Comparison of ENCODE assay signal across 10 cellular contexts in genomic region chr1:91684599-91685196, GRCh38.
A peak's percentile ranks its signal among the peaks of the same experiment; 100 is the strongest.
DNase-seq lines count a peak whose midpoint lies in the region; ATAC-seq and TF ChIP-seq lines count a peak whose summit lies in the region.
"Had no signal": no experiment of that assay in that cellular context is flagged by ENCODE, and none has a peak within 500 bp of the region (broad histone marks: within the 10 kb centered on the region; RNA-seq: fewer than 3 reads in every experiment).

No MANE protein-coding gene starts in this region.

- H3K4me1 Mint-ChIP-seq in activated naive CD4-positive, alpha-beta T cell treated with anti-CD3 and anti-CD28 coated beads for 36 hours (ENCODE audit: low read depth), result peaks cover 20% of the 10 kb centered on the region
- peaks cover 14% of the 10 kb centered on the region for H3K4me1 Mint-ChIP-seq in activated T-helper 17 cell treated with anti-CD3 and anti-CD28 coated beads, Interleukin-2, amount 50 U/mL, for 72 hours
- H3K4me1 Mint-ChIP-seq in immature natural killer cell, result peaks cover 81 to 96% of the 10 kb centered on the region in 2 donors

- H3K27ac ChIP-seq in upper lobe of left lung (peak overlapping the region in 3 of 4 donors; percentile 26 to 76 (median 68)), aorta (ENCODE audit: low read depth in 1 of 2, low read length in 2 of 2) (no peak overlapping the region)

- H3K27me3 Mint-ChIP-seq in activated naive CD4-positive, alpha-beta T cell treated with anti-CD3 and anti-CD28 coated beads for 36 hours (ENCODE audit: low read depth), result no peaks in the 10 kb centered on the region
- no peaks in the 10 kb centered on the region for H3K27me3 Mint-ChIP-seq in activated T-helper 17 cell treated with anti-CD3 and anti-CD28 coated beads, Interleukin-2, amount 50 U/mL, for 72 hours
- peaks cover 14 to 45% (median 30%) of the 10 kb centered on the region in 3 donors for H3K27me3 Mint-ChIP-seq in immature natural killer cell (ENCODE audit: low read depth in 3 of 3)
- H3K27me3 Mint-ChIP-seq: activated naive CD4-positive, alpha-beta T cell treated with anti-CD3 and anti-CD28 coated beads, Interleukin-2, amount 50 U/mL, for 24 hours had no signal

- TF ChIP-seq POLR2A in upper lobe of left lung (IDR thresholded peaks at IDR 0.05), result no peak

- peaks cover 4% of the 10 kb centered on the region for H3K36me3 Mint-ChIP-seq in activated naive CD4-positive, alpha-beta T cell treated with anti-CD3 and anti-CD28 coated beads for 36 hours (ENCODE audit: low read depth)
- H3K36me3 Mint-ChIP-seq in activated T-helper 17 cell treated with anti-CD3 and anti-CD28 coated beads, Interleukin-2, amount 50 U/mL, for 72 hours (ENCODE audit: low read depth), result peaks cover 17% of the 10 kb centered on the region
- H3K36me3 Mint-ChIP-seq in immature natural killer cell, result peaks cover 56 to 73% (median 63%) of the 10 kb centered on the region in 3 donors

- CTCF ChIA-PET in activated naive CD4-positive, alpha-beta T cell treated with anti-CD3 and anti-CD28 coated beads for 36 hours (lab: Charles Lee), result interaction anchor here (1.1 to 1.8 kb wide), 3 partner anchors 9 to 201 kb away, joined by 3 to 5 read pairs (median 3); partner anchors contain the start of gene TGFBR3

- H3K4me1 ChIP-seq in upper lobe of left lung, result peaks cover 22 to 56% (median 36%) of the 10 kb centered on the region in 4 donors
- peaks cover 5 to 7% of the 10 kb centered on the region in 2 donors for H3K4me1 ChIP-seq in aorta (ENCODE audit: control insufficient read depth in 1 of 2, insufficient read depth in 2 of 2, low read length in 2 of 2)

- H3K36me3 ChIP-seq in upper lobe of left lung, result peaks cover 0 to 16% (median 3%) of the 10 kb centered on the region in 4 donors
- H3K36me3 ChIP-seq in aorta (ENCODE audit: control insufficient read depth in 1 of 2, insufficient read depth in 2 of 2, low read length in 1 of 2), result no peaks in the 10 kb centered on the region

- H3K4me3 Mint-ChIP-seq in activated naive CD4-positive, alpha-beta T cell treated with anti-CD3 and anti-CD28 coated beads for 36 hours, result peak overlapping the region; percentile 40
- peak overlapping the region; percentile 31 for H3K4me3 Mint-ChIP-seq in activated T-helper 17 cell treated with anti-CD3 and anti-CD28 coated beads, Interleukin-2, amount 50 U/mL, for 72 hours
- H3K4me3 Mint-ChIP-seq in immature natural killer cell, result peak overlapping the region; percentile 69 to 82 (median 78)
- H3K4me3 Mint-ChIP-seq: activated naive CD4-positive, alpha-beta T cell treated with anti-CD3 and anti-CD28 coated beads, Interleukin-2, amount 50 U/mL, for 24 hours had no signal

- peak; percentile 59 for ATAC-seq in activated T-helper 17 cell treated with anti-CD3 and anti-CD28 coated beads, Interleukin-2, amount 50 U/mL, for 72 hours (replicated peaks)
- ATAC-seq in upper lobe of left lung (ENCODE audit: low FRiP score in 2 of 2), result peak in 1 of 2 donors; percentile 32
- ATAC-seq in aorta (ENCODE audit: low FRiP score), result no peak
- ATAC-seq in GM18870 (IDR thresholded peaks at IDR 0.05; ENCODE audit: unreplicated experiment), result no peak

- peak; percentile 66 for DNase-seq in activated naive CD4-positive, alpha-beta T cell treated with anti-CD3 and anti-CD28 coated beads for 36 hours
- no peak for DNase-seq in activated naive CD4-positive, alpha-beta T cell (lab: John Stamatoyannopoulos, UW)
- DNase-seq in immature natural killer cell, result peak; percentile 24 to 38 (median 25)
- no peak for DNase-seq in upper lobe of left lung
- no peak for DNase-seq in aorta
- DNase-seq in GOT3 (lab: John Stamatoyannopoulos, UW), result no peak
- DNase-seq: C1 segment of cervical spinal cord had no signal

- peak overlapping the region; percentile 76 for H3K27ac Mint-ChIP-seq in activated naive CD4-positive, alpha-beta T cell treated with anti-CD3 and anti-CD28 coated beads for 36 hours
- H3K27ac Mint-ChIP-seq in activated T-helper 17 cell treated with anti-CD3 and anti-CD28 coated beads, Interleukin-2, amount 50 U/mL, for 72 hours, result no peak overlapping the region
- H3K27ac Mint-ChIP-seq in immature natural killer cell, result peak overlapping the region; percentile 89 to 96 (median 94)
- H3K27ac Mint-ChIP-seq: activated naive CD4-positive, alpha-beta T cell treated with anti-CD3 and anti-CD28 coated beads, Interleukin-2, amount 50 U/mL, for 24 hours had no signal

- H3K27me3 ChIP-seq in upper lobe of left lung, result no peaks in the 10 kb centered on the region
- no peaks in the 10 kb centered on the region for H3K27me3 ChIP-seq in aorta (ENCODE audit: control insufficient read depth in 1 of 2, insufficient read depth in 2 of 2, low read length in 1 of 2)

- H3K9me3 ChIP-seq in upper lobe of left lung (no peaks in the 10 kb centered on the region), aorta (ENCODE audit: control insufficient read depth, low read length) (no peaks in the 10 kb centered on the region)

- intact Hi-C loops in activated naive CD4-positive, alpha-beta T cell treated with anti-CD3 and anti-CD28 coated beads for 36 hours (cut with micrococcal nuclease), result loop anchor here (1.0 kb wide), 2 partner anchors 12 to 70 kb away; no protein-coding TSS in a partner anchor
- intact Hi-C loops in aorta (cut with DNase I), result no loop called here

- no peaks in the 10 kb centered on the region for H3K9me3 Mint-ChIP-seq in activated naive CD4-positive, alpha-beta T cell treated with anti-CD3 and anti-CD28 coated beads for 36 hours
- H3K9me3 Mint-ChIP-seq in activated T-helper 17 cell treated with anti-CD3 and anti-CD28 coated beads, Interleukin-2, amount 50 U/mL, for 72 hours, result no peaks in the 10 kb centered on the region
- H3K9me3 Mint-ChIP-seq in immature natural killer cell, result no peaks in the 10 kb centered on the region
- H3K9me3 Mint-ChIP-seq: activated naive CD4-positive, alpha-beta T cell treated with anti-CD3 and anti-CD28 coated beads, Interleukin-2, amount 50 U/mL, for 24 hours had no signal

- H3K4me3 ChIP-seq in upper lobe of left lung, result no peak overlapping the region
- no peak overlapping the region for H3K4me3 ChIP-seq in aorta (ENCODE audit: low read length in 2 of 2)

- no peak for TF ChIP-seq CTCF in upper lobe of left lung (IDR thresholded peaks at IDR 0.05)

- no peak for TF ChIP-seq EP300 in upper lobe of left lung (IDR thresholded peaks at IDR 0.05)

- 19 to 28% methylated on average over 6 of the region's 6 CpGs for WGBS in upper lobe of left lung, 2 donors
- WGBS in aorta, 2 donors, result 77 to 78% methylated on average over 6 of the region's 6 CpGs

Comparison
In these comparisons a context has a peak if more than half of its experiments do, and no peak if none do; other contexts are left out.
1. DNase-seq: peak in activated naive CD4-positive, alpha-beta T cell treated with anti-CD3 and anti-CD28 coated beads for 36 hours (single experiment) and immature natural killer cell (3 of 3); none in activated naive CD4-positive, alpha-beta T cell (0 of 4), upper lobe of left lung (0 of 2), aorta (0 of 2) and GOT3 (single experiment).
2. H3K27ac ChIP-seq: peak in upper lobe of left lung (3 of 4); none in aorta (0 of 2).
3. Peak in every context shown above with its lines, with median percentiles within 50 percentile points of each other: H3K4me3 Mint-ChIP-seq.